ENCODE assay signal across 16 cellular contexts in the genomic region with DNA sequence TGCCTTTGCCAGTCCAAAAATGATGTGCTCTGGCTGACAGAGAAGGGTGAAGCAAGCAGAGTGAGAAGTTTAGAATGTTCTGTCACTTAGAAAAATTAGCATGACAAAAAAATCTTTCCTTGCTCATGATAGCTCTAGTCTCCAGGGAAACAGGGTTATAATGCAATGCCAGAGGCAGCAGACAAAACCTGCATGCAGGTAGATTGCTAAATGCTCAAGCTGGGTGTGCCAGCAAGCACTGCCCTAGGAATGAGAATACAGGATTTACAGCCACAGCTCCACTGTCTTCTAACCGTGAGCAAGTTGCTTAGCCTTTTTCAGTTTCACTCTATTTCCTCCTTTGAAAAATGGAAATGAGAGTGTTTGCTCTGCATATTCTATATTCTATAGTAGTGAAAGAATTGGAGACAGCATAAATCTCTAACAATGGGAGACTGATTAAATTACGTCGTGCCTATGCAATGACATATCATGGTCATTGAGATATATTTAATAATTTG.
DNase-seq lines count a peak whose midpoint lies in the region; ATAC-seq, FAIRE-seq and TF ChIP-seq lines count a peak whose summit lies in the region.
"Had no signal": no experiment of that assay in that cellular context is flagged by ENCODE, and none has a peak within 500 bp of the region (broad histone marks: within the 10 kb centered on the region; RNA-seq: fewer than 3 reads in every experiment).

No MANE protein-coding gene starts in this region.

- H3K4me3 Mint-ChIP-seq in type B pancreatic cell (peak overlapping the region; percentile 61), chondrocyte (ENCODE audit: unreplicated experiment) (no peak overlapping the region)
- H3K4me3 Mint-ChIP-seq: CD14-positive monocyte; CD8-positive, alpha-beta T cell had no signal

- TF ChIP-seq POLR2A in H1 (IDR thresholded peaks at IDR 0.05; ENCODE audit: control extremely low read depth in 1 of 2, low read depth in 2 of 2, low read length in 2 of 2), result no peak

- 0 out of 2 replicates have a peak overlapping the region, but pooled peaks have one; percentile 19 for H3K27ac ChIP-seq in H1 (ENCODE audit: low read depth, low read length)
- no peak overlapping the region for H3K27ac ChIP-seq in neural cell (ENCODE audit: low read length)
- H3K27ac ChIP-seq: 22Rv1 had no signal

- H3K79me1 ChIP-seq in H1 (ENCODE audit: low read depth, low read length), result no peaks in the 10 kb centered on the region

- no peak overlapping the region for H4K91ac ChIP-seq in H1 (replicated peaks; ENCODE audit: insufficient read length, low read length)

- no peak overlapping the region for H2AFZ ChIP-seq in H1 (ENCODE audit: low read length)
- no peak overlapping the region for H2AFZ ChIP-seq in neural cell (ENCODE audit: low read depth, low read length)

- H3K23me2 ChIP-seq in H1 (ENCODE audit: low read depth, low read length), result no peaks in the 10 kb centered on the region

- no peaks in the 10 kb centered on the region for H3K9me2 ChIP-seq in neural cell (ENCODE audit: insufficient read depth, low read length)

- H4K20me1 ChIP-seq in H1 (replicated peaks in 1 of 2; ENCODE audit: control insufficient read depth in 1 of 2, insufficient read depth in 2 of 2, low read length in 2 of 2), result no peaks in the 10 kb centered on the region
- H4K20me1 ChIP-seq in neural cell (ENCODE audit: insufficient read depth), result no peaks in the 10 kb centered on the region

- no peak overlapping the region for H3K4me3 ChIP-seq in H1 (ENCODE audit: extremely low read depth in 1 of 4, insufficient read depth in 2 of 4, low read depth in 3 of 4, low read length in 4 of 4)
- H3K4me3 ChIP-seq in neural cell (ENCODE audit: low read length), result peak overlapping the region; percentile 6

- H3K9ac ChIP-seq in H1 (replicated peaks in 1 of 4; ENCODE audit: extremely low read depth in 1 of 4, low read depth in 3 of 4, low read length in 3 of 4), result no peak overlapping the region
- no peak overlapping the region for H3K9ac ChIP-seq in neural cell (ENCODE audit: low read length)

- no peak for TF ChIP-seq RAD21 in H1 (IDR thresholded peaks at IDR 0.05 in 1 of 2, conservative IDR thresholded peaks at IDR 0.05 in 1 of 2; ENCODE audit: low read depth in 2 of 2, low read length in 2 of 2)
- TF ChIP-seq RAD21 in neural cell (conservative IDR thresholded peaks at IDR 0.05), result no peak

- H3K27ac Mint-ChIP-seq in type B pancreatic cell, result peak overlapping the region; percentile 94
- no peak overlapping the region for H3K27ac Mint-ChIP-seq in chondrocyte (ENCODE audit: unreplicated experiment)
- H3K27ac Mint-ChIP-seq: CD14-positive monocyte; CD8-positive, alpha-beta T cell had no signal

- H2BK5ac ChIP-seq in H1 (ENCODE audit: low read depth, low read length), result no peak overlapping the region

- H3F3A ChIP-seq in neural cell (ENCODE audit: insufficient read depth, low read length, poor library complexity, severe bottlenecking), result no peaks in the 10 kb centered on the region

- TF ChIP-seq EP300 in H1 (IDR thresholded peaks at IDR 0.05; ENCODE audit: borderline replicate concordance in 1 of 2, low read depth in 2 of 2, low read length in 2 of 2) (no peak), neural cell (conservative IDR thresholded peaks at IDR 0.05; ENCODE audit: poor library complexity, severe bottlenecking) (peak; percentile 44)

- H3K4me1 Mint-ChIP-seq in type B pancreatic cell (ENCODE audit: unreplicated experiment), result no peaks in the 10 kb centered on the region
- H3K4me1 Mint-ChIP-seq in chondrocyte (ENCODE audit: low read depth), result no peaks in the 10 kb centered on the region
- H3K4me1 Mint-ChIP-seq: CD14-positive monocyte had no signal

- H3K56ac ChIP-seq in H1 (replicated peaks; ENCODE audit: insufficient read length, low read depth, low read length), result no peak overlapping the region

- no peak overlapping the region for H3K4ac ChIP-seq in H1 (replicated peaks; ENCODE audit: insufficient read length, low read depth, low read length)

- TF ChIP-seq CTCF in H1 (IDR thresholded peaks at IDR 0.05; ENCODE audit: control extremely low read depth in 1 of 3, insufficient read depth in 1 of 3, low read depth in 1 of 3, low read length in 3 of 3) (no peak), neural cell (IDR thresholded peaks at IDR 0.05; ENCODE audit: poor library complexity, severe bottlenecking) (no peak), type B pancreatic cell (conservative IDR thresholded peaks at IDR 0.05) (no peak), chondrocyte (IDR thresholded peaks at IDR 0.05) (no peak), omental fat pad (IDR thresholded peaks at IDR 0.05) (no peak)

- CTCF ChIA-PET in H1 (lab: Charles Lee; ENCODE audit: partially characterized antibody), result interaction anchor here (0.8 to 1.3 kb wide), 3 partner anchors 18 to 712 kb away, joined by 3 read pairs; no protein-coding TSS in a partner anchor

- no peak overlapping the region for H2BK20ac ChIP-seq in H1 (ENCODE audit: low read length)

- H3K9me3 ChIP-seq in H1 (ENCODE audit: insufficient read depth in 2 of 2, low read depth in 1 of 2, low read length in 1 of 2), result no peaks in the 10 kb centered on the region
- no peaks in the 10 kb centered on the region for H3K9me3 ChIP-seq in neural cell (ENCODE audit: low read length)
- H3K9me3 ChIP-seq: Caco-2 had no signal

- H2AK5ac ChIP-seq in H1 (ENCODE audit: low read depth, low read length), result no peak overlapping the region

- H2BK120ac ChIP-seq in H1 (replicated peaks; ENCODE audit: low read depth, low read length), result no peak overlapping the region

- no peak overlapping the region for H2BK12ac ChIP-seq in H1 (ENCODE audit: low read depth, low read length)

- peaks cover 0 to 5% (median 2%) of the 10 kb centered on the region in 4 experiments; a peak in 3 of 7 replicates for H3K4me1 ChIP-seq in H1 (replicated peaks in 1 of 4; ENCODE audit: control insufficient read depth in 3 of 4, insufficient read depth in 4 of 4, low read length in 3 of 4)
- H3K4me1 ChIP-seq: Caco-2 had no signal

- WGBS in H1 (ENCODE audit: extremely low coverage in 1 of 2, insufficient coverage in 1 of 2, insufficient read length in 1 of 2, insufficient replicate concordance in 2 of 2, low coverage in 1 of 2, low lambda C conversion rate in 2 of 2, missing lambda C conversion rate in 1 of 2), 2 experiments, result 59% methylated on average over 3 of the region's 3 CpGs; no CpG with 5 or more reads in 1 of the 2 experiments

- H2BK15ac ChIP-seq in H1 (ENCODE audit: low read length), result no peak overlapping the region

- H3K14ac ChIP-seq in H1 (ENCODE audit: insufficient read length), result no peak overlapping the region

- H4K5ac ChIP-seq in H1 (ENCODE audit: insufficient read length, low read depth, low read length), result no peak overlapping the region

- H3K27me3 Mint-ChIP-seq in type B pancreatic cell (peaks cover 4% of the 10 kb centered on the region), chondrocyte (ENCODE audit: low read depth) (no peaks in the 10 kb centered on the region)

- no peak for ATAC-seq in omental fat pad (ENCODE audit: low FRiP score)
- ATAC-seq: CD8-positive, alpha-beta T cell; HCT116 had no signal

- POLR2A ChIA-PET in H1 (lab: Charles Lee; ENCODE audit: partially characterized antibody), result interaction anchor here (0.6 kb wide), 1 partner anchor 599 kb away, joined by 3 read pairs; no protein-coding TSS in a partner anchor

- no peaks in the 10 kb centered on the region for H3K9me3 Mint-ChIP-seq in type B pancreatic cell
- no peaks in the 10 kb centered on the region for H3K9me3 Mint-ChIP-seq in chondrocyte (ENCODE audit: low read depth)
- H3K9me3 Mint-ChIP-seq: CD14-positive monocyte; CD8-positive, alpha-beta T cell had no signal

- H4K8ac ChIP-seq in H1 (ENCODE audit: extremely low read depth, insufficient read depth, low read length), result no peak overlapping the region

- H3K27me3 ChIP-seq in H1 (replicated peaks in 1 of 4; ENCODE audit: control insufficient read depth in 3 of 4, extremely low read depth in 1 of 4, insufficient read depth in 3 of 4, low read length in 3 of 4) (no peaks in the 10 kb centered on the region), neural cell (ENCODE audit: insufficient read depth, low read depth, low read length) (no peaks in the 10 kb centered on the region)

- H3K18ac ChIP-seq in H1 (ENCODE audit: extremely low read depth, low read length), result no peak overlapping the region

- FAIRE-seq in H1 (lab: Jason Lieb, UNC), result no peak
- FAIRE-seq: H54 had no signal

- no peak overlapping the region for H3K23ac ChIP-seq in H1 (ENCODE audit: insufficient read length)

- DNase-seq in NCI-H748 (lab: John Stamatoyannopoulos, UW; ENCODE audit: unreplicated experiment) (peak; percentile 42), NCI-H748 treated with DMSO at 0.1 percent for 48 hours (lab: John Stamatoyannopoulos, UW) (no peak), H1 (ENCODE audit: low read depth in 1 of 2, low spot score in 2 of 2) (no peak), type B pancreatic cell (ENCODE audit: extremely low spot score, unreplicated experiment) (no peak), NCI-H128 (lab: John Stamatoyannopoulos, UW; ENCODE audit: unreplicated experiment) (no peak), chondrocyte (ENCODE audit: low spot score) (no peak), omental fat pad (ENCODE audit: low spot score) (no peak)
- DNase-seq: Caco-2; CD8-positive, alpha-beta T cell; DND-41; GDM1 had no signal

- H3K4me2 ChIP-seq in H1 (ENCODE audit: insufficient read depth in 1 of 2, low read depth in 2 of 2, low read length in 2 of 2) (0 out of 4 replicates have a peak overlapping the region, but pooled peaks of 1 of the 2 experiments have one; percentile 16), neural cell (ENCODE audit: low read length) (no peak overlapping the region)

- H3K79me2 ChIP-seq in H1 (ENCODE audit: control insufficient read depth in 1 of 2, insufficient read depth in 2 of 2, low read length in 2 of 2), result no peaks in the 10 kb centered on the region
- no peaks in the 10 kb centered on the region for H3K79me2 ChIP-seq in neural cell (replicated peaks; ENCODE audit: insufficient read depth, low read length)

- no peaks in the 10 kb centered on the region for H3K36me3 Mint-ChIP-seq in type B pancreatic cell
- H3K36me3 Mint-ChIP-seq in chondrocyte (ENCODE audit: low read depth), result no peaks in the 10 kb centered on the region
- H3K36me3 Mint-ChIP-seq: CD14-positive monocyte; CD8-positive, alpha-beta T cell had no signal

- H3K36me3 ChIP-seq in H1 (ENCODE audit: control insufficient read depth in 2 of 4, insufficient read depth in 4 of 4, low read length in 3 of 4) (no peaks in the 10 kb centered on the region), neural cell (ENCODE audit: insufficient read depth, low read length) (no peaks in the 10 kb centered on the region)

TF ChIP-seq in H1, 55 proteins besides CTCF, POLR2A, EP300 and RAD21:
- TF ChIP-seq TBP (IDR thresholded peaks at IDR 0.05; ENCODE audit: low read depth, low read length) (no peak), CEBPB (IDR thresholded peaks at IDR 0.05; ENCODE audit: low read depth, low read length) (0 out of 2 replicates have a peak, but pooled peaks have one; percentile 32)

TF ChIP-seq in neural cell, 6 proteins besides CTCF, POLR2A, EP300 and RAD21 (continues in another document):
- TF ChIP-seq POLR2AphosphoS5 (IDR thresholded peaks at IDR 0.05), result no peak
